7 cellular contexts compared by ENCODE assay signal in the genomic region with DNA sequence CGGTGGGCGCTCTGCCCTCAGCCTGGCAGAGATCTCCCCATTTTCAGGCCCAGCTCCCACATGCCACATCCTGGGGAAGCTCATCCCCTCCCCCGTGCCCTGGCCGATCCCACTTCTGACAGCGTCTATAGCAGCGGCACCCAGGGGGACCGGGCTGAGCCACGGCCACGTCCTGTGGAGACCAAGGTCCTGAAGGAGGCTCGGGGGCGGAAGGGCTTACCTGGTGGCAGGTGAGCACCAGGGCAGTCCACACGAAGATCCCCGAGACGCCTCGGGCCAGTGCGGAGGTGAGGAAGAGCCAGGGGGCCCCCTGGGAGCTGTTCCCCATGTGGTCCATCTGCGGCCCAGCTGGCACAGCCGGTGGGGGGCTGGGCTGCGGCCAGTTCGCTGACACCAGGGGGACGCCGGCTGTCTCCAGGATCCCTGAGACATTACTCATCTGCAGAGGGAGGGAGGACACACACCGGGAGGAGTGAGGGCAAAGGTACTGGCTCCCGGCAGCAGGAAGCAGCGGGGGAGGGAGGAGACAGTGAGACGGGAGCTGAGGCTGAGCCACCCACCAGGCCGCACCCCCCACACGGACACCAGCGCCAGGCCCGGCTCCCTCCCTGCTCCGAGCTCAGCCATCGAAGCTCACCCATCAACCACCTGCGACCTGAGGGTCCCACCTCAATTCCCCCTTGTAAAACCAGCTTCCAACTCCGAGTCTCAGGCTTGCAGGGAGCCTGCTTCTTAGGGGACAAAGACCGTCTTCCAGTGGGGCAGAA. TPM values are rescaled to one million over a fixed set of nuclear protein-coding genes. Genes with fewer than 3 reads are reported as not detected.
DNase-seq lines count a peak whose midpoint lies in the region; ATAC-seq, FAIRE-seq and TF ChIP-seq lines count a peak whose summit lies in the region.

No MANE protein-coding gene starts in this region.

- peaks cover 41% of the 10 kb centered on the region for H3K4me1 ChIP-seq in suprapubic skin

- no peak for ATAC-seq in GM21515 (IDR thresholded peaks at IDR 0.05; ENCODE audit: unreplicated experiment)

- H3K9me3 ChIP-seq in suprapubic skin = no peaks in the 10 kb centered on the region

- peak; percentile 97 for DNase-seq in HT-29 (ENCODE audit: low spot score)
- DNase-seq in RCC 7860 (ENCODE audit: low spot score) = peak; percentile 96
- DNase-seq in glomerular visceral epithelial cell (ENCODE audit: extremely low spot score) = peak; percentile 96
- DNase-seq in suprapubic skin (ENCODE audit: low spot score in 2 of 2) = no peak
- no peak for DNase-seq in stimulated activated CD4-positive, alpha-beta T cell treated with anti-CD3 and anti-CD28 coated beads, Interleukin-1b, Interleukin-23, amount 100 ng/mL, for 48 hours
- DNase-seq in effector CD8-positive, alpha-beta T cell (lab: John Stamatoyannopoulos, UW) = no peak

- 69% methylated on average over 7 of the region's 35 CpGs for WGBS in suprapubic skin

- H3K27me3 ChIP-seq in suprapubic skin = no peaks in the 10 kb centered on the region

- peak overlapping the region; percentile 52 for H3K27ac ChIP-seq in suprapubic skin

- TF ChIP-seq POLR2A in suprapubic skin (IDR thresholded peaks at IDR 0.05) = no peak

- peak; percentile 89 for FAIRE-seq in RCC 7860 (lab: Jason Lieb, UNC)

- no peak overlapping the region for H3K4me3 ChIP-seq in suprapubic skin

- no peak for TF ChIP-seq EP300 in suprapubic skin (IDR thresholded peaks at IDR 0.05)

- no peak for TF ChIP-seq CTCF in suprapubic skin (IDR thresholded peaks at IDR 0.05)

- peaks cover 1% of the 10 kb centered on the region for H3K36me3 ChIP-seq in suprapubic skin

RNA-seq across cellular contexts. Expression of gene TMEM184A, which starts 0.8 kb away (rescaled TPM):
- 47.2 and 50.9 TPM in 2 replicates for total RNA-seq in HT-29 (2014; rRNA removed; shearing (Covaris generic))
- 100 to 1,000 TPM in 3 of 4 donors, 10 to 100 TPM in 1; 55.0 to 234 (median 112) TPM for total RNA-seq in suprapubic skin

RNA-seq across cellular contexts. Expression of gene PSMG3, which starts 14.6 kb away (rescaled TPM):
- total RNA-seq in HT-29 (2014; rRNA removed; shearing (Covaris generic)) = 129 and 149 TPM in 2 replicates
- 10 to 100 TPM; 35.7 to 79.0 (median 62.0) TPM for total RNA-seq in suprapubic skin

RNA-seq across cellular contexts. Expression of gene MAFK, which starts 24.7 kb away (rescaled TPM):
- total RNA-seq in HT-29 (2014; rRNA removed; shearing (Covaris generic)) = 92.6 and 95.0 TPM in 2 replicates
- total RNA-seq in suprapubic skin = 10 to 100 TPM; 29.3 to 65.0 (median 36.2) TPM

RNA-seq across cellular contexts. Expression of gene INTS1, which starts 51.0 kb away (rescaled TPM):
- total RNA-seq in HT-29 (2014; rRNA removed; shearing (Covaris generic)) = 117 and 141 TPM in 2 replicates
- total RNA-seq in suprapubic skin = 10 to 100 TPM; 45.7 to 96.5 (median 75.8) TPM

Comparison
In these comparisons a context has a peak if more than half of its experiments do, and no peak if none do; other contexts are left out.
1. DNase-seq: peak in HT-29 (single experiment), RCC 7860 (single experiment) and glomerular visceral epithelial cell (single experiment); none in suprapubic skin (0 of 2), stimulated activated CD4-positive, alpha-beta T cell treated with anti-CD3 and anti-CD28 coated beads, Interleukin-1b, Interleukin-23, amount 100 ng/mL, for 48 hours (single experiment) and effector CD8-positive, alpha-beta T cell (single experiment).